8 cellular contexts compared by ENCODE assay signal in the genomic region with DNA sequence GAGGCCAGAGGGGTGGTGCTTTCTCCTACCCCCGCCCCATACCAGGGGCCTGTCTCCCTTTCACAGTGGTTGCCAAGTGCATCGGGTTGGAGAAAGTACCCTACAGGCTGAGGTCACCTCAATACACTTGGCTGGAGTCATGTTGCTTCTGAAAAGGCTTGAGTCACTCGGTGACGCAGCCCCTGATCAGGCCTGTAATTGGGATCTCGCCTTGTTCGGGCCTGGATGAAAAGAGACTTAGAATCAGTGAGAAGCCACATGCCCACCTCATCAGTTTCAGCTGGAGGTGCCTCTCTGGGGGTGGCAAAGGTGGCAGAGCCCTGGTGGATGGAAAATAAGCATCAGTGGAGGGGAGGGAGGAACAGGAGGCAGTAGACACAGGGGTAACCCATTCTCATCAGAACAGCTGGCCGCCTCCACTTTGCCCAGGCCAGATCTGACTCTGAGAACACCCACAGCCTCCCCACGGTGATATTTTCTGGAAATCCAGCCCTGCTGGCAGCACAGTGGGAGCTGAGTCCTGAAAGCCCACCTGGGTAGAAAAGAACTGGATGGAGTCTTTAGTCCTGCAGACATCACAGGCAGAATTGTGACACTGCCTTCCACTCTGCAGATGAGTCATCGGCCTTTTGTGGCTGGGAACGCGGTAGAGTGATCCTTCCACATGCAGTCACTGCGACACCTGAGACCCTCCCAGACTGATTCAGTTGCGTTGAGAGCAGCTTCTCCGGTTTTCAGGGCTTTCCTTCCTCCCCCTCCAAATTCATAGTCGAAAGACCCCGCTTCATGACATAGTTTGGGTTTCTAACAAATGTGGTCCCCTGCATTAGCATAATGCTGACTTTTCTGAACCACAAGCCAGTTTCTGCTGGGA.
DNase-seq lines count a peak whose midpoint lies in the region; ATAC-seq and TF ChIP-seq lines count a peak whose summit lies in the region.

No MANE protein-coding gene starts in this region.

- H3K27ac Mint-ChIP-seq in activated naive CD8-positive, alpha-beta T cell treated with anti-CD3 and anti-CD28 coated beads, Interleukin-2, amount 50 U/mL, for 24 hours: peak overlapping the region; percentile 91

- no peaks in the 10 kb centered on the region for H3K9me3 Mint-ChIP-seq in activated naive CD8-positive, alpha-beta T cell treated with anti-CD3 and anti-CD28 coated beads, Interleukin-2, amount 50 U/mL, for 24 hours

- ATAC-seq in GM19043 (IDR thresholded peaks at IDR 0.05; ENCODE audit: low read depth, unreplicated experiment) (peak; percentile 46), HG03439 (IDR thresholded peaks at IDR 0.05; ENCODE audit: unreplicated experiment) (peak; percentile 44), SK-N-SH treated with all-trans-retinoic acid at 6 μM for 48 hours (peak; percentile 84)
- peak; percentile 81 for ATAC-seq in activated naive CD8-positive, alpha-beta T cell treated with anti-CD3 and anti-CD28 coated beads, Interleukin-2, amount 50 U/mL, for 24 hours

- peaks cover 79% of the 10 kb centered on the region for H3K4me1 Mint-ChIP-seq in activated naive CD8-positive, alpha-beta T cell treated with anti-CD3 and anti-CD28 coated beads, Interleukin-2, amount 50 U/mL, for 24 hours

- no peak for TF ChIP-seq CTCF in AG09319 (IDR thresholded peaks at IDR 0.05; ENCODE audit: low read depth, low read length)

- DNase-seq in AG09319 (ENCODE audit: extremely low read depth, low read depth) (peak; percentile 63), islet precursor cell (peak; percentile 95), NCI-H2029 treated with DMSO at 0.1 percent for 48 hours (lab: John Stamatoyannopoulos, UW) (no peak)
- DNase-seq in activated naive CD8-positive, alpha-beta T cell treated with anti-CD3 and anti-CD28 coated beads, Interleukin-2, amount 50 U/mL, for 24 hours: peak; percentile 76
- DNase-seq in stimulated activated CD8-positive, alpha-beta memory T cell treated with anti-CD3 and anti-CD28 coated beads, Interleukin-12 subunit alpha, Interleukin-12 subunit beta, amount 100 ng/mL, for 24 hours (ENCODE audit: extremely low read depth): peak; percentile 60

- peak overlapping the region; percentile 40 for H3K4me3 Mint-ChIP-seq in activated naive CD8-positive, alpha-beta T cell treated with anti-CD3 and anti-CD28 coated beads, Interleukin-2, amount 50 U/mL, for 24 hours

- peaks cover 12% of the 10 kb centered on the region for H3K36me3 Mint-ChIP-seq in activated naive CD8-positive, alpha-beta T cell treated with anti-CD3 and anti-CD28 coated beads, Interleukin-2, amount 50 U/mL, for 24 hours (ENCODE audit: low read depth)

- peaks cover 18% of the 10 kb centered on the region for H3K27me3 Mint-ChIP-seq in activated naive CD8-positive, alpha-beta T cell treated with anti-CD3 and anti-CD28 coated beads, Interleukin-2, amount 50 U/mL, for 24 hours

TF ChIP-seq in SK-N-SH treated with all-trans-retinoic acid at 6 μM for 48 hours, 23 proteins besides CTCF, POLR2A, EP300 and RAD21:
- TF ChIP-seq, protein P1, sequence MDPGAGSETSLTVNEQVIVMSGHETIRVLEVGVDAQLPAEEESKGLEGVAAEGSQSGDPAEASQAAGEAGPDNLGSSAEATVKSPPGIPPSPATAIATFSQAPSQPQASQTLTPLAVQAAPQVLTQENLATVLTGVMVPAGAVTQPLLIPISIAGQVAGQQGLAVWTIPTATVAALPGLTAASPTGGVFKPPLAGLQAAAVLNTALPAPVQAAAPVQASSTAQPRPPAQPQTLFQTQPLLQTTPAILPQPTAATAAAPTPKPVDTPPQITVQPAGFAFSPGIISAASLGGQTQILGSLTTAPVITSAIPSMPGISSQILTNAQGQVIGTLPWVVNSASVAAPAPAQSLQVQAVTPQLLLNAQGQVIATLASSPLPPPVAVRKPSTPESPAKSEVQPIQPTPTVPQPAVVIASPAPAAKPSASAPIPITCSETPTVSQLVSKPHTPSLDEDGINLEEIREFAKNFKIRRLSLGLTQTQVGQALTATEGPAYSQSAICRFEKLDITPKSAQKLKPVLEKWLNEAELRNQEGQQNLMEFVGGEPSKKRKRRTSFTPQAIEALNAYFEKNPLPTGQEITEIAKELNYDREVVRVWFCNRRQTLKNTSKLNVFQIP (CRISPR knock-in tag; IDR thresholded peaks at IDR 0.05; ENCODE audit: borderline replicate concordance, low read depth): no peak
- TF ChIP-seq TCF4 (CRISPR knock-in tag; IDR thresholded peaks at IDR 0.05; ENCODE audit: borderline replicate concordance) (no peak), RARB (CRISPR knock-in tag; IDR thresholded peaks at IDR 0.05) (no peak), ZC3H10 (CRISPR knock-in tag; IDR thresholded peaks at IDR 0.05) (no peak), ZNF565 (CRISPR knock-in tag; conservative IDR thresholded peaks at IDR 0.05; ENCODE audit: low read depth) (no peak), TOX (CRISPR knock-in tag; IDR thresholded peaks at IDR 0.05; ENCODE audit: borderline replicate concordance) (no peak), SNAI2 (CRISPR knock-in tag; IDR thresholded peaks at IDR 0.05) (no peak), ISL1 (CRISPR knock-in tag; IDR thresholded peaks at IDR 0.05) (no peak), ZNF8 (CRISPR knock-in tag; IDR thresholded peaks at IDR 0.05) (no peak), ESRRG (CRISPR knock-in tag; IDR thresholded peaks at IDR 0.05) (no peak), ZFP30 (CRISPR knock-in tag; IDR thresholded peaks at IDR 0.05) (no peak)
- TF ChIP-seq, protein P2, sequence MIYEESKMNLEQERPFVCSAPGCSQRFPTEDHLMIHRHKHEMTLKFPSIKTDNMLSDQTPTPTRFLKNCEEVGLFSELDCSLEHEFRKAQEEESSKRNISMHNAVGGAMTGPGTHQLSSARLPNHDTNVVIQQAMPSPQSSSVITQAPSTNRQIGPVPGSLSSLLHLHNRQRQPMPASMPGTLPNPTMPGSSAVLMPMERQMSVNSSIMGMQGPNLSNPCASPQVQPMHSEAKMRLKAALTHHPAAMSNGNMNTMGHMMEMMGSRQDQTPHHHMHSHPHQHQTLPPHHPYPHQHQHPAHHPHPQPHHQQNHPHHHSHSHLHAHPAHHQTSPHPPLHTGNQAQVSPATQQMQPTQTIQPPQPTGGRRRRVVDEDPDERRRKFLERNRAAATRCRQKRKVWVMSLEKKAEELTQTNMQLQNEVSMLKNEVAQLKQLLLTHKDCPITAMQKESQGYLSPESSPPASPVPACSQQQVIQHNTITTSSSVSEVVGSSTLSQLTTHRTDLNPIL (CRISPR knock-in tag; IDR thresholded peaks at IDR 0.05; ENCODE audit: low read depth): no peak
